In genomic region chr18:9329471-9329870, GRCh38 we compare ENCODE assay signal across 29 cellular contexts.
"Had no signal": no experiment of that assay in that cellular context is flagged by ENCODE, and none has a peak within 500 bp of the region (broad histone marks: within the 10 kb centered on the region; RNA-seq: fewer than 3 reads in every experiment).

No MANE protein-coding gene starts in this region.

- H3K9me3 ChIP-seq: colonic mucosa had no signal

- H3K36me3 ChIP-seq: cardiac muscle cell, colonic mucosa had no signal

- ATAC-seq: activated T-cell treated with anti-CD3 and anti-CD28 coated beads, Interleukin-2, amount 50 U/mL, for 72 hours; esophagus mucosa; T-helper 17 cell had no signal

- FAIRE-seq: astrocyte, endometrium, endothelial cell of umbilical vein, frontal cortex had no signal

- DNase-seq: activated CD4-positive, alpha-beta memory T cell treated with anti-CD3 and anti-CD28 coated beads, Interleukin-2, amount 10 ng/mL, durations not matched to agents 7 days and 5 days; activated CD4-positive, alpha-beta T cell treated with anti-CD3 and anti-CD28 coated beads for 1 hour; activated CD4-positive, alpha-beta T cell treated with anti-CD3 and anti-CD28 coated beads for 4 hours; activated CD4-positive, alpha-beta T cell treated with anti-CD3 and anti-CD28 coated beads, Interleukin-2, amount 10 ng/mL, durations not matched to agents 7 days and 5 days; activated CD4-positive, alpha-beta T cell treated with anti-CD3 and anti-CD28 coated beads, Interleukin-2, amount 50 U/mL, for 4 hours; activated CD4-positive, CD25-positive, alpha-beta regulatory T cell; activated CD8-positive, alpha-beta memory T cell treated with anti-CD3 and anti-CD28 coated beads, Interleukin-2, amount 50 U/mL, for 48 hours; activated gamma-delta T cell; activated naive CD4-positive, alpha-beta T cell; activated naive CD4-positive, alpha-beta T cell treated with anti-CD3 and anti-CD28 coated beads, Interleukin-2, amount 10 ng/mL, durations not matched to agents 7 days and 5 days; activated T-cell treated with anti-CD3 and anti-CD28 coated beads for 4 hours; activated T-cell treated with anti-CD3 and anti-CD28 coated beads, Interleukin-2, amount 50 U/mL, for 24 hours; activated T-cell treated with anti-CD3 and anti-CD28 coated beads, Interleukin-2, amount 50 U/mL, for 72 hours; amniotic stem cell; anterior cingulate cortex; central memory CD4-positive, alpha-beta T cell; cerebellar nuclear complex; colonic mucosa; effector CD8-positive, alpha-beta T cell; head of caudate nucleus; hippocampal formation; T-helper 17 cell; T1000 had no signal

- H3K27me3 ChIP-seq: cardiac muscle cell, colonic mucosa had no signal

- H3K27ac ChIP-seq: cardiac muscle cell, colonic mucosa had no signal

- H3K4me1 ChIP-seq: colonic mucosa had no signal

- H3K4me3 ChIP-seq: cardiac muscle cell, colonic mucosa had no signal
